In genomic region chr17:962166-962565, GRCh38 we compare ENCODE assay signal across 20 cellular contexts.
"Had no signal": no experiment of that assay in that cellular context is flagged by ENCODE, and none has a peak within 500 bp of the region (broad histone marks: within the 10 kb centered on the region; RNA-seq: fewer than 3 reads in every experiment).

No MANE protein-coding gene starts in this region.

- H3K9ac ChIP-seq: parathyroid adenoma had no signal

- H3K27ac ChIP-seq: brain microvascular endothelial cell, coronary artery, parathyroid adenoma, spleen, testis had no signal

- H3K27me3 ChIP-seq: brain microvascular endothelial cell, testis had no signal

- H3K36me3 Mint-ChIP-seq: activated CD8-positive, alpha-beta memory T cell treated with anti-CD3 and anti-CD28 coated beads, Interleukin-2, amount 10 ng/mL, durations not matched to agents 7 days and 5 days; activated naive CD8-positive, alpha-beta T cell treated with anti-CD3 and anti-CD28 coated beads, Interleukin-2, amount 10 ng/mL, durations not matched to agents 7 days and 5 days; memory B cell; naive B cell; stimulated activated memory B cell treated with anti-CD40 and anti-IgM and Interleukin-4, amounts not matched to agents 10 μg/mL and 1 μg/mL and 100 μg/mL, for 72 hours had no signal

- H2AFZ ChIP-seq: parathyroid adenoma had no signal

- H3K27ac Mint-ChIP-seq: activated CD4-positive, alpha-beta memory T cell treated with anti-CD3 and anti-CD28 coated beads, Interleukin-2, amount 10 ng/mL, durations not matched to agents 7 days and 5 days; activated CD8-positive, alpha-beta memory T cell treated with anti-CD3 and anti-CD28 coated beads, Interleukin-2, amount 10 ng/mL, durations not matched to agents 7 days and 5 days; activated naive CD8-positive, alpha-beta T cell treated with anti-CD3 and anti-CD28 coated beads, Interleukin-2, amount 10 ng/mL, durations not matched to agents 7 days and 5 days; activated T-helper 17 cell treated with anti-CD3 and anti-CD28 coated beads, Interleukin-2, amount 50 U/mL, for 72 hours; memory B cell; stimulated activated memory B cell treated with anti-CD40 and anti-IgM and Interleukin-4, amounts not matched to agents 10 μg/mL and 1 μg/mL and 100 μg/mL, for 72 hours; T-helper 2 cell treated with Interferon-gamma antibody and Interleukin-4, amounts not matched to agents 5 μg/mL and 100 μg/mL, for 36 hours had no signal

- H3K4me1 Mint-ChIP-seq: activated CD4-positive, alpha-beta memory T cell treated with anti-CD3 and anti-CD28 coated beads, Interleukin-2, amount 10 ng/mL, durations not matched to agents 7 days and 5 days; activated CD8-positive, alpha-beta memory T cell treated with anti-CD3 and anti-CD28 coated beads, Interleukin-2, amount 10 ng/mL, durations not matched to agents 7 days and 5 days; activated naive CD8-positive, alpha-beta T cell treated with anti-CD3 and anti-CD28 coated beads, Interleukin-2, amount 10 ng/mL, durations not matched to agents 7 days and 5 days; activated T-helper 17 cell treated with anti-CD3 and anti-CD28 coated beads, Interleukin-2, amount 50 U/mL, for 72 hours; memory B cell; naive B cell; stimulated activated memory B cell treated with anti-CD40 and anti-IgM and Interleukin-4, amounts not matched to agents 10 μg/mL and 1 μg/mL and 100 μg/mL, for 72 hours had no signal

- H3K4me1 ChIP-seq: spleen, testis had no signal

- ATAC-seq: activated CD8-positive, alpha-beta memory T cell treated with anti-CD3 and anti-CD28 coated beads, Interleukin-2, amount 10 ng/mL, durations not matched to agents 7 days and 5 days; activated T-helper 17 cell treated with anti-CD3 and anti-CD28 coated beads, Interleukin-2, amount 50 U/mL, for 72 hours; stimulated activated memory B cell treated with anti-CD40 and anti-IgM and Interleukin-4, amounts not matched to agents 10 μg/mL and 1 μg/mL and 100 μg/mL, for 72 hours had no signal

- H3K36me3 ChIP-seq: brain microvascular endothelial cell, spleen had no signal

- H3K4me3 ChIP-seq: coronary artery, spleen, testis had no signal

- H3K9me3 Mint-ChIP-seq: activated CD4-positive, alpha-beta memory T cell treated with anti-CD3 and anti-CD28 coated beads, Interleukin-2, amount 10 ng/mL, durations not matched to agents 7 days and 5 days; activated naive CD8-positive, alpha-beta T cell treated with anti-CD3 and anti-CD28 coated beads, Interleukin-2, amount 10 ng/mL, durations not matched to agents 7 days and 5 days; activated T-helper 17 cell treated with anti-CD3 and anti-CD28 coated beads, Interleukin-2, amount 50 U/mL, for 72 hours; memory B cell; naive B cell; stimulated activated memory B cell treated with anti-CD40 and anti-IgM and Interleukin-4, amounts not matched to agents 10 μg/mL and 1 μg/mL and 100 μg/mL, for 72 hours; T-helper 2 cell treated with Interferon-gamma antibody and Interleukin-4, amounts not matched to agents 5 μg/mL and 100 μg/mL, for 36 hours had no signal

- H3K4me3 Mint-ChIP-seq: activated CD4-positive, alpha-beta memory T cell treated with anti-CD3 and anti-CD28 coated beads, Interleukin-2, amount 10 ng/mL, durations not matched to agents 7 days and 5 days; activated CD8-positive, alpha-beta memory T cell treated with anti-CD3 and anti-CD28 coated beads, Interleukin-2, amount 10 ng/mL, durations not matched to agents 7 days and 5 days; activated naive CD8-positive, alpha-beta T cell treated with anti-CD3 and anti-CD28 coated beads, Interleukin-2, amount 10 ng/mL, durations not matched to agents 7 days and 5 days; activated T-helper 17 cell treated with anti-CD3 and anti-CD28 coated beads, Interleukin-2, amount 50 U/mL, for 72 hours; memory B cell; naive B cell; stimulated activated memory B cell treated with anti-CD40 and anti-IgM and Interleukin-4, amounts not matched to agents 10 μg/mL and 1 μg/mL and 100 μg/mL, for 72 hours; T-helper 2 cell treated with Interferon-gamma antibody and Interleukin-4, amounts not matched to agents 5 μg/mL and 100 μg/mL, for 36 hours had no signal

- FAIRE-seq: endometrium, frontal cortex, TTC549, urothelium cell line had no signal

- H3K9me3 ChIP-seq: spleen, testis had no signal

- DNase-seq: activated CD4-positive, alpha-beta memory T cell treated with anti-CD3 and anti-CD28 coated beads, Interleukin-2, amount 10 ng/mL, durations not matched to agents 7 days and 5 days; activated CD4-positive, alpha-beta T cell treated with anti-CD3 and anti-CD28 coated beads for 48 hours; activated CD8-positive, alpha-beta memory T cell treated with anti-CD3 and anti-CD28 coated beads, Interleukin-2, amount 10 ng/mL, durations not matched to agents 7 days and 5 days; activated naive CD4-positive, alpha-beta T cell; activated naive CD8-positive, alpha-beta T cell treated with anti-CD3 and anti-CD28 coated beads, Interleukin-2, amount 10 ng/mL, durations not matched to agents 7 days and 5 days; brain microvascular endothelial cell; naive B cell; spleen; stimulated activated CD4-positive, alpha-beta T cell treated with anti-CD3 and anti-CD28 coated beads, Interleukin-4, amount 100 ng/mL, for 4 hours; testis had no signal
